1 cellular context compared by ENCODE assay signal in genomic region chr19:13847900-13848677, GRCh38.
TF ChIP-seq lines count a peak whose summit lies in the region.

No MANE protein-coding gene starts in this region.

TF ChIP-seq in HEK293, 187 proteins besides CTCF, POLR2A, EP300 and RAD21 (continued from another document and continues in another):
- TF ChIP-seq ZNF692 (tag by site-specific recombination; IDR thresholded peaks at IDR 0.05) (no peak), ZNF510 (tag by site-specific recombination; IDR thresholded peaks at IDR 0.05; ENCODE audit: insufficient replicate concordance) (no peak), ZNF354C (tag by site-specific recombination; IDR thresholded peaks at IDR 0.05; ENCODE audit: borderline replicate concordance, low read depth) (no peak), PRDM6 (tag by site-specific recombination; IDR thresholded peaks at IDR 0.05) (no peak), ZNF121 (tag by site-specific recombination; IDR thresholded peaks at IDR 0.05) (no peak), RBAK (tag by site-specific recombination; IDR thresholded peaks at IDR 0.05) (no peak), ZNF48 (tag by site-specific recombination; IDR thresholded peaks at IDR 0.05) (no peak), SP2 (tag by site-specific recombination; IDR thresholded peaks at IDR 0.05) (no peak), KLF17 (tag by site-specific recombination; IDR thresholded peaks at IDR 0.05) (no peak), ZNF501 (tag by site-specific recombination; IDR thresholded peaks at IDR 0.05) (no peak), AEBP2 (tag by site-specific recombination; IDR thresholded peaks at IDR 0.05; ENCODE audit: borderline replicate concordance) (no peak), ZNF426 (tag by site-specific recombination; IDR thresholded peaks at IDR 0.05) (no peak), ZSCAN5A (tag by site-specific recombination; IDR thresholded peaks at IDR 0.05) (peak; percentile 46; the same call in 1 of the 2 replicates), ZNF792 (tag by site-specific recombination; IDR thresholded peaks at IDR 0.05) (no peak), GLI4 (tag by site-specific recombination; IDR thresholded peaks at IDR 0.05) (no peak), ZNF658 (tag by site-specific recombination; IDR thresholded peaks at IDR 0.05) (no peak), PATZ1 (tag by site-specific recombination; IDR thresholded peaks at IDR 0.05) (peak; percentile 93; the same call in 1 of the 2 replicates), GLI2 (tag by site-specific recombination; IDR thresholded peaks at IDR 0.05; ENCODE audit: borderline replicate concordance, low read depth) (no peak), ZSCAN4 (tag by site-specific recombination; IDR thresholded peaks at IDR 0.05) (0 out of 2 replicates have a peak, but pooled peaks have one; percentile 10), KLF1 (tag by site-specific recombination; IDR thresholded peaks at IDR 0.05) (no peak), ZNF248 (tag by site-specific recombination; IDR thresholded peaks at IDR 0.05) (no peak), ZNF544 (tag by site-specific recombination; IDR thresholded peaks at IDR 0.05) (no peak), GFI1B (tag by site-specific recombination; IDR thresholded peaks at IDR 0.05) (no peak), ZNF133 (tag by site-specific recombination; IDR thresholded peaks at IDR 0.05) (no peak), ZFP69B (tag by site-specific recombination; IDR thresholded peaks at IDR 0.05) (no peak), ZNF621 (tag by site-specific recombination; IDR thresholded peaks at IDR 0.05) (no peak), ZNF776 (tag by site-specific recombination; IDR thresholded peaks at IDR 0.05; ENCODE audit: borderline replicate concordance) (no peak), WT1 (tag by site-specific recombination; IDR thresholded peaks at IDR 0.05) (peak; percentile 96; the same call in 1 of the 2 replicates), ZBTB10 (tag by site-specific recombination; IDR thresholded peaks at IDR 0.05) (no peak), ZNF221 (tag by site-specific recombination; IDR thresholded peaks at IDR 0.05; ENCODE audit: borderline replicate concordance) (no peak), ZNF561 (tag by site-specific recombination; IDR thresholded peaks at IDR 0.05; ENCODE audit: borderline replicate concordance) (0 out of 2 replicates have a peak, but pooled peaks have one; percentile 6), ZNF639 (tag by site-specific recombination; IDR thresholded peaks at IDR 0.05) (peak; percentile 83; the same call in 1 of the 2 replicates), PRDM4 (tag by site-specific recombination; IDR thresholded peaks at IDR 0.05) (no peak), ZNF624 (tag by site-specific recombination; IDR thresholded peaks at IDR 0.05) (no peak), ATF2 (tag by site-specific recombination; IDR thresholded peaks at IDR 0.05; ENCODE audit: low read depth) (no peak), BCL11B (tag by site-specific recombination; IDR thresholded peaks at IDR 0.05; ENCODE audit: low read depth) (no peak), ZBTB7A (tag by site-specific recombination; IDR thresholded peaks at IDR 0.05; ENCODE audit: low read depth) (0 out of 2 replicates have a peak, but pooled peaks have one; percentile 60), ZNF366 (tag by site-specific recombination; conservative IDR thresholded peaks at IDR 0.05) (no peak), KLF7 (tag by site-specific recombination; IDR thresholded peaks at IDR 0.05; ENCODE audit: borderline replicate concordance) (no peak; the same call in 1 of the 2 replicates), ZNF112 (tag by site-specific recombination; IDR thresholded peaks at IDR 0.05) (no peak), ZNF350 (tag by site-specific recombination; IDR thresholded peaks at IDR 0.05) (no peak), ZNF223 (tag by site-specific recombination; IDR thresholded peaks at IDR 0.05) (no peak), ZNF239 (tag by site-specific recombination; IDR thresholded peaks at IDR 0.05) (no peak), ZNF184 (tag by site-specific recombination; IDR thresholded peaks at IDR 0.05) (no peak), ZNF560 (tag by site-specific recombination; IDR thresholded peaks at IDR 0.05; ENCODE audit: borderline replicate concordance) (no peak)
